17 cellular contexts compared by ENCODE assay signal in genomic region chr6:116102856-116103255, GRCh38. TPM values are rescaled to one million over a fixed set of nuclear protein-coding genes. Genes with fewer than 3 reads are reported as not detected.
DNase-seq lines count a peak whose midpoint lies in the region; ATAC-seq and TF ChIP-seq lines count a peak whose summit lies in the region.
"Had no signal": no experiment of that assay in that cellular context is flagged by ENCODE, and none has a peak within 500 bp of the region (broad histone marks: within the 10 kb centered on the region; RNA-seq: fewer than 3 reads in every experiment).

No MANE protein-coding gene starts in this region.

- no peaks in the 10 kb centered on the region for H3K9me2 ChIP-seq in GM23338 (ENCODE audit: insufficient read depth)

- H3K27ac ChIP-seq in CD4-positive, alpha-beta memory T cell (ENCODE audit: low read depth, low read length) = no peak overlapping the region
- H3K27ac ChIP-seq in GM23338 (ENCODE audit: low read depth) (no peak overlapping the region), SJCRH30 (no peak overlapping the region), suprapubic skin (no peak overlapping the region)
- H3K27ac ChIP-seq: body of pancreas, lower lobe of right lung, stomach had no signal

- no peak overlapping the region for H2AFZ ChIP-seq in GM23338

- intact Hi-C loops in CD4-positive, alpha-beta memory T cell (cut with micrococcal nuclease) = loop anchor here (10.0 kb wide), 1 partner anchor 152 kb away; the partner anchor contains the start of gene TSPYL4

- no peak overlapping the region for H3K4me3 ChIP-seq in CD4-positive, alpha-beta memory T cell (ENCODE audit: low read length in 2 of 2)
- H3K4me3 ChIP-seq in GM23338 (no peak overlapping the region), SJCRH30 (no peak overlapping the region), suprapubic skin (no peak overlapping the region)
- H3K4me3 ChIP-seq: body of pancreas, lower lobe of right lung had no signal

- no peak for TF ChIP-seq CTCF in GM23338 (conservative IDR thresholded peaks at IDR 0.05; ENCODE audit: low read depth in 2 of 2)
- TF ChIP-seq CTCF in suprapubic skin (IDR thresholded peaks at IDR 0.05) = no peak

- CTCF ChIA-PET in CD4-positive, alpha-beta memory T cell (lab: Charles Lee; ENCODE audit: partially characterized antibody) = interaction anchor here (2.9 kb wide), 1 partner anchor 9 kb away, joined by 11 read pairs; no protein-coding TSS in a partner anchor

- peaks cover 10 to 21% of the 10 kb centered on the region in 2 donors for H3K36me3 Mint-ChIP-seq in CD4-positive, alpha-beta memory T cell
- peaks cover 9% of the 10 kb centered on the region for H3K36me3 Mint-ChIP-seq in GM23338 (ENCODE audit: low read depth)
- peaks cover 17% of the 10 kb centered on the region for H3K36me3 Mint-ChIP-seq in activated T-helper 17 cell treated with anti-CD3 and anti-CD28 coated beads, Interleukin-2, amount 50 U/mL, for 72 hours (ENCODE audit: low read depth)
- H3K36me3 Mint-ChIP-seq in naive B cell = peaks cover 0 to 7% of the 10 kb centered on the region in 2 donors

- H3K9me3 ChIP-seq in CD4-positive, alpha-beta memory T cell (ENCODE audit: control insufficient read depth in 1 of 2, low read length in 2 of 2) = no peaks in the 10 kb centered on the region
- H3K9me3 ChIP-seq in SJCRH30 (replicated peaks) = no peaks in the 10 kb centered on the region
- H3K9me3 ChIP-seq in suprapubic skin = no peaks in the 10 kb centered on the region
- H3K9me3 ChIP-seq: body of pancreas, lower lobe of right lung, prostate gland, stomach had no signal

- peaks cover 55% of the 10 kb centered on the region for H3K4me1 ChIP-seq in CD4-positive, alpha-beta memory T cell (ENCODE audit: insufficient read depth, low read length)
- H3K4me1 ChIP-seq in GM23338 (ENCODE audit: insufficient read depth) = peaks cover 27% of the 10 kb centered on the region
- no peaks in the 10 kb centered on the region for H3K4me1 ChIP-seq in SJCRH30
- H3K4me1 ChIP-seq in suprapubic skin = peaks cover 43% of the 10 kb centered on the region

- H3K9me3 Mint-ChIP-seq in CD4-positive, alpha-beta memory T cell = no peaks in the 10 kb centered on the region
- H3K9me3 Mint-ChIP-seq in GM23338 = no peaks in the 10 kb centered on the region
- H3K9me3 Mint-ChIP-seq in activated T-helper 17 cell treated with anti-CD3 and anti-CD28 coated beads, Interleukin-2, amount 50 U/mL, for 72 hours = no peaks in the 10 kb centered on the region
- H3K9me3 Mint-ChIP-seq in naive B cell = no peaks in the 10 kb centered on the region

- H3K27me3 ChIP-seq in CD4-positive, alpha-beta memory T cell (ENCODE audit: insufficient read depth, low read length) = no peaks in the 10 kb centered on the region
- peaks cover 6% of the 10 kb centered on the region; the same call in 1 of the 2 replicates for H3K27me3 ChIP-seq in GM23338 (ENCODE audit: insufficient read depth)
- no peaks in the 10 kb centered on the region for H3K27me3 ChIP-seq in SJCRH30
- H3K27me3 ChIP-seq in suprapubic skin = no peaks in the 10 kb centered on the region
- H3K27me3 ChIP-seq: body of pancreas, stomach had no signal

- peak overlapping the region in 7 of 8 donors; percentile 5 to 98 (median 47) for H3K4me3 Mint-ChIP-seq in CD4-positive, alpha-beta memory T cell
- 0 out of 3 replicates have a peak overlapping the region, but pooled peaks have one; percentile 7 for H3K4me3 Mint-ChIP-seq in GM23338
- peak overlapping the region; percentile 95 for H3K4me3 Mint-ChIP-seq in activated T-helper 17 cell treated with anti-CD3 and anti-CD28 coated beads, Interleukin-2, amount 50 U/mL, for 72 hours
- H3K4me3 Mint-ChIP-seq in naive B cell = peak overlapping the region in 7 of 8 donors; percentile 7 to 95 (median 29)

- peaks cover 46 to 63% (median 53%) of the 10 kb centered on the region in 4 donors for H3K4me1 Mint-ChIP-seq in CD4-positive, alpha-beta memory T cell
- H3K4me1 Mint-ChIP-seq in GM23338 (peaks cover 58% of the 10 kb centered on the region), naive B cell (peaks cover 42 to 47% (median 45%) of the 10 kb centered on the region in 3 donors)
- H3K4me1 Mint-ChIP-seq in activated T-helper 17 cell treated with anti-CD3 and anti-CD28 coated beads, Interleukin-2, amount 50 U/mL, for 72 hours = peaks cover 35% of the 10 kb centered on the region

- peaks cover 34% of the 10 kb centered on the region for H3K79me2 ChIP-seq in GM23338 (replicated peaks; ENCODE audit: insufficient read depth)

- 84% methylated on average over 4 of the region's 4 CpGs for WGBS in suprapubic skin

- no peaks in the 10 kb centered on the region for H4K20me1 ChIP-seq in GM23338 (replicated peaks; ENCODE audit: insufficient read depth)

- H3K27me3 Mint-ChIP-seq in CD4-positive, alpha-beta memory T cell = no peaks in the 10 kb centered on the region
- H3K27me3 Mint-ChIP-seq in GM23338 (ENCODE audit: insufficient read depth, low read depth, poor library complexity) = peaks cover 7% of the 10 kb centered on the region
- no peaks in the 10 kb centered on the region for H3K27me3 Mint-ChIP-seq in activated T-helper 17 cell treated with anti-CD3 and anti-CD28 coated beads, Interleukin-2, amount 50 U/mL, for 72 hours
- H3K27me3 Mint-ChIP-seq in naive B cell = no peaks in the 10 kb centered on the region

- peak overlapping the region in 6 of 7 donors; percentile 3 to 54 (median 20) for H3K27ac Mint-ChIP-seq in CD4-positive, alpha-beta memory T cell
- H3K27ac Mint-ChIP-seq in GM23338 (no peak overlapping the region), naive B cell (peak overlapping the region in 1 of 6 donors; percentile 48)
- H3K27ac Mint-ChIP-seq in activated T-helper 17 cell treated with anti-CD3 and anti-CD28 coated beads, Interleukin-2, amount 50 U/mL, for 72 hours = peak overlapping the region; percentile 61

- H3K36me3 ChIP-seq in CD4-positive, alpha-beta memory T cell (ENCODE audit: insufficient read depth, low read length) = no peaks in the 10 kb centered on the region
- no peaks in the 10 kb centered on the region for H3K36me3 ChIP-seq in GM23338 (ENCODE audit: insufficient read depth)
- H3K36me3 ChIP-seq in SJCRH30 = no peaks in the 10 kb centered on the region; the same call in 1 of the 2 replicates
- no peaks in the 10 kb centered on the region for H3K36me3 ChIP-seq in suprapubic skin
- H3K36me3 ChIP-seq: lower lobe of right lung, prostate gland had no signal

- H3F3A ChIP-seq in GM23338 (replicated peaks; ENCODE audit: low read depth) = no peaks in the 10 kb centered on the region; the same call in 1 of the 2 replicates

- no peak for DNase-seq in CD4-positive, alpha-beta memory T cell
- DNase-seq in GM23338 (ENCODE audit: low spot score) = no peak
- DNase-seq in naive B cell = no peak
- no peak for DNase-seq in SJCRH30
- no peak for DNase-seq in suprapubic skin (ENCODE audit: low spot score in 2 of 2)
- DNase-seq: body of pancreas; head of caudate nucleus; lower lobe of right lung; NCI-H1930; stimulated activated CD4-positive, alpha-beta T cell treated with anti-CD3 and anti-CD28 coated beads, Interleukin-2, amount 100 ng/mL, for 24 hours; stomach; T-helper 9 cell had no signal

- POLR2A ChIA-PET in CD4-positive, alpha-beta memory T cell (lab: Charles Lee; ENCODE audit: partially characterized antibody) = interaction anchor here (0.8 kb wide), 1 partner anchor 9 kb away, joined by 4 read pairs; no protein-coding TSS in a partner anchor

- no peak overlapping the region; the same call in 1 of the 2 replicates for H3K4me2 ChIP-seq in GM23338

- TF ChIP-seq EP300 in suprapubic skin (IDR thresholded peaks at IDR 0.05) = no peak

- no peak for TF ChIP-seq POLR2A in suprapubic skin (IDR thresholded peaks at IDR 0.05)

- no peak for ATAC-seq in GM23338
- ATAC-seq in activated T-helper 17 cell treated with anti-CD3 and anti-CD28 coated beads, Interleukin-2, amount 50 U/mL, for 72 hours (replicated peaks) = no peak
- ATAC-seq in naive B cell (ENCODE audit: low read depth in 2 of 2) = no peak
- no peak for ATAC-seq in HG02759 (IDR thresholded peaks at IDR 0.05; ENCODE audit: unreplicated experiment)
- ATAC-seq: body of pancreas, HCT116, lower lobe of right lung had no signal

RNA-seq across cellular contexts. Expression of gene NT5DC1, which starts 2.2 kb away (rescaled TPM):
- total RNA-seq in CD4-positive, alpha-beta memory T cell = 10 to 100 TPM; 50.5 to 51.9 TPM
- polyA plus RNA-seq in CD4-positive, alpha-beta memory T cell = 10 to 100 TPM; 64.8 to 78.4 TPM
- total RNA-seq in GM23338 (2014; rRNA removed; shearing (Covaris generic)) = 19.8 and 27.0 TPM in 2 replicates
- polyA plus RNA-seq in GM23338 (2016; fragmentation: Nextera tagmentation; extraction: Ambion mirVana) = 22.5 and 29.8 TPM in 2 replicates
- 10 to 100 TPM; 37.5 to 47.1 TPM for total RNA-seq in activated T-helper 17 cell treated with anti-CD3 and anti-CD28 coated beads, Interleukin-2, amount 50 U/mL, for 72 hours
- polyA plus RNA-seq in naive B cell (ENCODE audit: low read depth in 6 of 6) = 10 to 100 TPM; 59.0 to 94.7 (median 72.8) TPM
- 14.0 and 15.4 TPM in 2 replicates for total RNA-seq in SJCRH30 (2014; rRNA removed; shearing (Covaris generic))
- total RNA-seq in suprapubic skin = 10 to 100 TPM in 3 of 4 donors, 1 to 10 TPM in 1; 7.4 to 12.9 (median 11.4) TPM

RNA-seq across cellular contexts. Expression of gene COL10A1, which starts 23.1 kb away (rescaled TPM):
- total RNA-seq in CD4-positive, alpha-beta memory T cell = not detected
- polyA plus RNA-seq in CD4-positive, alpha-beta memory T cell = not detected
- total RNA-seq in GM23338 (2014; rRNA removed; shearing (Covaris generic)) = 0.28 TPM in 1 of 2 replicates, not detected in the other
- polyA plus RNA-seq in GM23338 (2016; fragmentation: Nextera tagmentation; extraction: Ambion mirVana) = 0.31 and 0.40 TPM in 2 replicates
- not detected for total RNA-seq in activated T-helper 17 cell treated with anti-CD3 and anti-CD28 coated beads, Interleukin-2, amount 50 U/mL, for 72 hours
- polyA plus RNA-seq in naive B cell (ENCODE audit: low read depth in 6 of 6) = under 1 TPM in 3 of 6 donors, not detected in 3; 0.12 to 0.18 (median 0.16) TPM
- 0.03 and 0.06 TPM in 2 replicates for total RNA-seq in SJCRH30 (2014; rRNA removed; shearing (Covaris generic))
- total RNA-seq in suprapubic skin = not detected
- total RNA-seq: endothelial cell of umbilical vein, prostate gland had no signal
- polyA plus RNA-seq: endothelial cell of umbilical vein, stomach had no signal

RNA-seq across cellular contexts. Expression of gene FRK, which starts 42.2 kb away (rescaled TPM):
- not detected for total RNA-seq in CD4-positive, alpha-beta memory T cell
- polyA plus RNA-seq in CD4-positive, alpha-beta memory T cell = under 1 TPM in 1 of 2 donors, not detected in 1; 0.04 TPM
- 0.12 and 0.24 TPM in 2 replicates for total RNA-seq in GM23338 (2014; rRNA removed; shearing (Covaris generic))
- polyA plus RNA-seq in GM23338 (2016; fragmentation: Nextera tagmentation; extraction: Ambion mirVana) (0.05 and 0.06 TPM in 2 replicates), naive B cell (ENCODE audit: low read depth in 6 of 6) (not detected)
- total RNA-seq in activated T-helper 17 cell treated with anti-CD3 and anti-CD28 coated beads, Interleukin-2, amount 50 U/mL, for 72 hours = under 1 TPM; 0.05 to 0.06 TPM
- total RNA-seq in SJCRH30 (2014; rRNA removed; shearing (Covaris generic)) = 1.4 and 2.0 TPM in 2 replicates
- total RNA-seq in suprapubic skin = 1 to 10 TPM; 1.6 to 3.6 (median 3.0) TPM
- total RNA-seq: endothelial cell of umbilical vein had no signal

Comparison
In these comparisons a context has a peak if more than half of its experiments do, and no peak if none do; other contexts are left out.
1. H3K4me3 Mint-ChIP-seq: peak in every context shown above with its lines; median percentile 95 in activated T-helper 17 cell treated with anti-CD3 and anti-CD28 coated beads, Interleukin-2, amount 50 U/mL, for 72 hours; 47 in CD4-positive, alpha-beta memory T cell; 29 in naive B cell; 7 in GM23338.